9 cellular contexts compared by ENCODE assay signal in the genomic region with DNA sequence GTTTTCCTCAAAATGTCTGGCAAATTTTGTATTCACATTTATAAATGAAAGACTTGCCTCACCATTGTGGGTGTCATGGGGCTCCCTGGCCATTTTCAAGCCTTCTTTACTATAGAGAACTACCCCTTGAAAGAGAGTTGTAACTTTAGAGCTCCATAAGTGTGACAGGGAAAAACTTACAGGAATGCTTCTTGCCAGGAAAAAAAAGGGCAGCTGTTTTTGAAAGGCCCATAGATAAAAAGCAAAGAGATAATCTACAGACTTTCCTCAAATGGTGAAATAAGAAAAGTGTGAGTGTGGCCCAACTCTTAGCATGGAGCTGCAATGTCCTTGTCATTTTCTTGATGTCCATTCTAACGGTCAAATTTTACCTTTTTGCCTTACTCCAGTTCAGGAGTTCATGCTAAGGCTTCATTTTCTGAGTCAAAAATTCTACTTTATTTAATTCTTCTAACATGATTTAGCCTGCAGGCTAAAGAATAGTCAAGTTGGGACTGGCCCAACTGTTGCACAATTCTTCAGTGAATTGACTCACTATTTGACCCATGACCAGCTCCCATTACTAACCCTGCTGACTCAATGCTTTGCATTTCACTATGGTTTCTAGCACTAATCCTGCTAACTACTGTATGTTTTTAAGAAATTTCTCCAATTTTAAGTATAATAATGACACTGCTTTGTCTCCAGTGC. TPM values are rescaled to one million over a fixed set of nuclear protein-coding genes. Genes with fewer than 3 reads are reported as not detected.
A peak's percentile ranks its signal among the peaks of the same experiment; 100 is the strongest.
DNase-seq lines count a peak whose midpoint lies in the region; ATAC-seq lines count a peak whose summit lies in the region.
"Had no signal": no experiment of that assay in that cellular context is flagged by ENCODE, and none has a peak within 500 bp of the region (broad histone marks: within the 10 kb centered on the region; RNA-seq: fewer than 3 reads in every experiment).

No MANE protein-coding gene starts in this region.

- ATAC-seq in GM19035 (IDR thresholded peaks at IDR 0.05; ENCODE audit: unreplicated experiment) = no peak

- H3K27me3 ChIP-seq in MG63 = no peaks in the 10 kb centered on the region

- H3K36me3 ChIP-seq in MG63 = no peaks in the 10 kb centered on the region

- H3K4me3 ChIP-seq in MG63 = no peak overlapping the region

- no peaks in the 10 kb centered on the region for H3K9me3 ChIP-seq in MG63

- DNase-seq in AG20443 (ENCODE audit: low spot score) (peak; percentile 76), MG63 (peak; percentile 63), dedifferentiated amniotic fluid mesenchymal stem cell (ENCODE audit: extremely low spot score) (peak; percentile 88), mucosa of gallbladder (ENCODE audit: low spot score) (peak; percentile 72), NCI-H748 (lab: John Stamatoyannopoulos, UW; ENCODE audit: unreplicated experiment) (no peak), COLO668 (lab: John Stamatoyannopoulos, UW; ENCODE audit: unreplicated experiment) (no peak)
- no peak for DNase-seq in activated CD4-positive, alpha-beta T cell treated with anti-CD3 and anti-CD28 coated beads for 48 hours
- DNase-seq: naive B cell had no signal

RNA-seq across cellular contexts. Expression of a gene that starts 41.2 kb away (rescaled TPM):
- total RNA-seq in MG63 (2014; rRNA removed; shearing (Covaris generic); ENCODE audit: low replicate concordance) = 16.8 and 24.7 TPM in 2 replicates
- 42.6 TPM for total RNA-seq in mucosa of gallbladder

Comparison
In these comparisons a context has a peak if more than half of its experiments do, and no peak if none do; other contexts are left out.
1. DNase-seq: peak in AG20443 (single experiment), MG63 (single experiment), dedifferentiated amniotic fluid mesenchymal stem cell (single experiment) and mucosa of gallbladder (single experiment); none in NCI-H748 (single experiment), activated CD4-positive, alpha-beta T cell treated with anti-CD3 and anti-CD28 coated beads for 48 hours (single experiment) and COLO668 (single experiment).